Comparison of ENCODE assay signal across 21 cellular contexts in the genomic region with DNA sequence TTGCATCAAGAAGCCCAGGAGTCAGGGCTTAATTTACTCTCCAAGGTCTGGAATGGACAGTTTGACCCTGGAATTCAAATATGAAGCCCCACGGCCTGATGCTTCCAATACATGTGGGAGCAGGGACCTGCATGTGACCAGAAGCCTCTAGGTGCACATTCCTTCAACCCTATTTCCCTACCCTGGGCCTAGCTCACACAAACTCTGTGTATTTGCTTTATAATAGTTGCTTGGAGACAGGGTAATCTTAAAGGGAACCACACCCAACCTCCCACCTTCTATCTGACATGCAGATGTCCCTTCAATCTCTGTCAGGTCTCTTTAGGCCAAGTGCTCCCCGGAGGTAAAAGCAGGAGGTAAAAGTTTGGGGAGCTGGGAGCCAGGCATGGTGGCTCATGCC. TPM values are rescaled to one million over a fixed set of nuclear protein-coding genes. Genes with fewer than 3 reads are reported as not detected.
DNase-seq lines count a peak whose midpoint lies in the region; ATAC-seq, FAIRE-seq and TF ChIP-seq lines count a peak whose summit lies in the region.
"Had no signal": no experiment of that assay in that cellular context is flagged by ENCODE, and none has a peak within 500 bp of the region (broad histone marks: within the 10 kb centered on the region; RNA-seq: fewer than 3 reads in every experiment).

No MANE protein-coding gene starts in this region.

- TF ChIP-seq RAD21 in HepG2 (CRISPR knock-in tag; IDR thresholded peaks at IDR 0.05): no peak

- no peak overlapping the region for H3K4me2 ChIP-seq in HepG2 (ENCODE audit: low read depth, low read length)
- H3K4me2 ChIP-seq in mesenchymal stem cell (ENCODE audit: low read length, poor library complexity, severe bottlenecking): no peak overlapping the region
- H3K4me2 ChIP-seq: A549 had no signal

- FAIRE-seq in HepG2 (lab: Jason Lieb, UNC): no peak
- FAIRE-seq: A549, D721Med, G401.6, GM12891, GM18507, HTR-8/SVneo had no signal

- H2BK15ac ChIP-seq in mesenchymal stem cell (ENCODE audit: low read depth, poor library complexity, severe bottlenecking): peak overlapping the region; percentile 68

- POLR2A ChIA-PET in HepG2 (lab: Yijun Ruan, JAX): interaction anchor here (1.7 kb wide), 1 partner anchor 56 kb away, joined by 5 read pairs; the partner anchor contains the start of gene PPP1CB

- no peaks in the 10 kb centered on the region for H3K79me2 ChIP-seq in HepG2 (ENCODE audit: insufficient read depth, low read length)

- no peak for ATAC-seq in HepG2
- ATAC-seq in right lobe of liver: no peak
- ATAC-seq in GM19452 (IDR thresholded peaks at IDR 0.05; ENCODE audit: unreplicated experiment): no peak
- ATAC-seq in HG02852 (IDR thresholded peaks at IDR 0.05; ENCODE audit: unreplicated experiment): no peak
- ATAC-seq: A549, HCT116 had no signal

- H3K18ac ChIP-seq in mesenchymal stem cell (ENCODE audit: low read depth in 1 of 2, low read length in 2 of 2): peak overlapping the region in 1 of 2 experiments; percentile 9

- no peak overlapping the region for H4K91ac ChIP-seq in mesenchymal stem cell (ENCODE audit: low read length)

- intact Hi-C loops in HepG2 (cut with micrococcal nuclease; ENCODE audit: unreplicated experiment): no loop called here
- intact Hi-C loops in right lobe of liver (cut with DNase I): no loop called here
- intact Hi-C loops in uterus (cut with DNase I; ENCODE audit: low total_unique reads): no loop called here

- H3K9me3 ChIP-seq in HepG2 (ENCODE audit: low read length) (no peaks in the 10 kb centered on the region), right lobe of liver (no peaks in the 10 kb centered on the region), mesenchymal stem cell (ENCODE audit: control insufficient read depth, low read length) (no peaks in the 10 kb centered on the region), uterus (no peaks in the 10 kb centered on the region)
- H3K9me3 ChIP-seq: A549, Caco-2 had no signal

- H3K79me1 ChIP-seq in mesenchymal stem cell (replicated peaks; ENCODE audit: low read length, poor library complexity, severe bottlenecking): no peaks in the 10 kb centered on the region

- DNase-seq in HepG2 (ENCODE audit: low spot score) (peak; percentile 25), right lobe of liver (no peak), fibroblast of pulmonary artery (ENCODE audit: low read depth) (peak; percentile 20), mesenchymal stem cell (no peak), uterus (no peak), H7 (no peak)
- DNase-seq: AML-193; CD4-positive, alpha-beta T cell; HFFc6 had no signal

- CTCF ChIA-PET in HepG2 (lab: Yijun Ruan, JAX; ENCODE audit: low intra/inter-chr PET ratio, low total read pairs): no interaction called here

- no peak for TF ChIP-seq CTCF in HepG2 (CRISPR knock-in tag; IDR thresholded peaks at IDR 0.05)
- TF ChIP-seq CTCF in right lobe of liver (IDR thresholded peaks at IDR 0.05): no peak
- no peak for TF ChIP-seq CTCF in fibroblast of pulmonary artery (IDR thresholded peaks at IDR 0.05; ENCODE audit: low read length, missing control alignments)
- no peak for TF ChIP-seq CTCF in uterus (IDR thresholded peaks at IDR 0.05)

- no peak overlapping the region for H2BK120ac ChIP-seq in mesenchymal stem cell (ENCODE audit: low read depth, low read length)

- WGBS in HepG2 (ENCODE audit: low lambda C conversion rate): 31% methylated on average over 2 of the region's 2 CpGs
- WGBS in right lobe of liver (ENCODE audit: insufficient coverage, low coverage, low lambda C conversion rate, missing lambda C conversion rate): 88% methylated on average over 1 of the region's 2 CpGs
- WGBS in mesenchymal stem cell: 74% methylated on average over 2 of the region's 2 CpGs

- peak overlapping the region; percentile 32 for H2AK5ac ChIP-seq in mesenchymal stem cell (ENCODE audit: low read length, severe bottlenecking)

- BruUV-seq in HepG2 (replicated peaks; lab: Mats Ljungman, UMichigan): no TSS peak

- no peaks in the 10 kb centered on the region for H3K36me3 ChIP-seq in HepG2 (replicated peaks in 1 of 2; ENCODE audit: control insufficient read depth in 1 of 2, insufficient read depth in 2 of 2, low read length in 2 of 2)
- no peaks in the 10 kb centered on the region for H3K36me3 ChIP-seq in right lobe of liver
- no peaks in the 10 kb centered on the region for H3K36me3 ChIP-seq in mesenchymal stem cell (ENCODE audit: control insufficient read depth in 1 of 2, insufficient read depth in 2 of 2, low read depth in 1 of 2, low read length in 2 of 2)
- no peaks in the 10 kb centered on the region for H3K36me3 ChIP-seq in uterus
- no peaks in the 10 kb centered on the region for H3K36me3 ChIP-seq in H7 (replicated peaks; ENCODE audit: control insufficient read depth, insufficient read depth, low read length)

- no peak overlapping the region for H3K4ac ChIP-seq in mesenchymal stem cell (ENCODE audit: low read depth in 1 of 2, low read length in 2 of 2)

- no peaks in the 10 kb centered on the region for H4K20me1 ChIP-seq in HepG2 (ENCODE audit: insufficient read depth, low read length)

- H3K9ac ChIP-seq in HepG2 (ENCODE audit: insufficient read depth, low read depth, low read length): no peak overlapping the region
- H3K9ac ChIP-seq in mesenchymal stem cell (ENCODE audit: low read length): no peak overlapping the region

- H3K27me3 ChIP-seq in HepG2 (ENCODE audit: control insufficient read depth in 1 of 2, insufficient read depth in 2 of 2, low read length in 2 of 2): 0 out of 5 replicates have a peak, but pooled peaks cover 0 to 3% of the 10 kb centered on the region in 2 experiments
- no peaks in the 10 kb centered on the region for H3K27me3 ChIP-seq in right lobe of liver
- no peaks in the 10 kb centered on the region for H3K27me3 ChIP-seq in mesenchymal stem cell (ENCODE audit: control insufficient read depth in 1 of 2, insufficient read depth in 1 of 2, low read length in 2 of 2)
- no peaks in the 10 kb centered on the region for H3K27me3 ChIP-seq in uterus
- no peaks in the 10 kb centered on the region for H3K27me3 ChIP-seq in H7 (ENCODE audit: control insufficient read depth, insufficient read depth, low read length)

- TF ChIP-seq EP300 in HepG2 (IDR thresholded peaks at IDR 0.05; ENCODE audit: low read depth in 2 of 2, low read length in 2 of 2) (no peak), HepG2 (CRISPR knock-in tag; IDR thresholded peaks at IDR 0.05; ENCODE audit: borderline replicate concordance) (no peak)

- H3K27ac ChIP-seq in HepG2 (ENCODE audit: extremely low read length, insufficient read depth, low read length): no peak overlapping the region
- H3K27ac ChIP-seq in right lobe of liver: no peak overlapping the region
- no peak overlapping the region for H3K27ac ChIP-seq in mesenchymal stem cell (ENCODE audit: low read length, poor library complexity, severe bottlenecking)
- H3K27ac ChIP-seq in uterus: peak overlapping the region; percentile 82 to 88
- H3K27ac ChIP-seq: 22Rv1, C4-2B had no signal

- in situ Hi-C loops in HepG2 (cut with HindIII; ENCODE audit: extremely low pct_ligation_motif_present, low pct_unique_long_range_greater_than_20kb): no loop called here

- H3K4me1 ChIP-seq in HepG2 (ENCODE audit: insufficient read depth, low read length) (peaks cover 37% of the 10 kb centered on the region), right lobe of liver (peaks cover 0 to 9% (median under 1%) of the 10 kb centered on the region in 4 donors), mesenchymal stem cell (ENCODE audit: control insufficient read depth, insufficient read depth, low read depth, low read length) (peaks cover 15% of the 10 kb centered on the region), uterus (peaks cover 0 to 5% of the 10 kb centered on the region in 2 donors)

- H3K14ac ChIP-seq in mesenchymal stem cell (ENCODE audit: low read length in 2 of 2): no peak overlapping the region

- H2BK5ac ChIP-seq in mesenchymal stem cell (ENCODE audit: low read depth, low read length, poor library complexity, severe bottlenecking): no peak overlapping the region

- TF ChIP-seq POLR2A in HepG2 (IDR thresholded peaks at IDR 0.05; ENCODE audit: insufficient read depth in 1 of 2, low read depth in 2 of 2, low read length in 2 of 2) (no peak), right lobe of liver (IDR thresholded peaks at IDR 0.05) (no peak), uterus (IDR thresholded peaks at IDR 0.05) (no peak)

- peak overlapping the region; percentile 23 to 42 for H2BK12ac ChIP-seq in mesenchymal stem cell (ENCODE audit: low read length in 2 of 2)

- H2AFZ ChIP-seq in HepG2 (ENCODE audit: low read length) (no peak overlapping the region), mesenchymal stem cell (ENCODE audit: low read depth, low read length) (no peak overlapping the region)

- no peak overlapping the region for H3K23ac ChIP-seq in mesenchymal stem cell (ENCODE audit: low read length in 2 of 2)

- H3K4me3 ChIP-seq in HepG2 (replicated peaks in 1 of 3; ENCODE audit: insufficient read depth in 1 of 3, low read depth in 2 of 3, low read length in 3 of 3): no peak overlapping the region
- H3K4me3 ChIP-seq in right lobe of liver: no peak overlapping the region
- H3K4me3 ChIP-seq in fibroblast of pulmonary artery (replicated peaks; ENCODE audit: low read depth, low read length): no peak overlapping the region
- no peak overlapping the region for H3K4me3 ChIP-seq in mesenchymal stem cell (ENCODE audit: insufficient read depth in 1 of 2, low read depth in 1 of 2, low read length in 2 of 2)
- no peak overlapping the region for H3K4me3 ChIP-seq in uterus
- H3K4me3 ChIP-seq in H7 (ENCODE audit: insufficient read depth, low read depth, low read length): no peak overlapping the region
- H3K4me3 ChIP-seq: A549 had no signal

- H4K8ac ChIP-seq in mesenchymal stem cell (ENCODE audit: low read length): no peak overlapping the region

RNA-seq across cellular contexts. Expression of gene PPP1CB, which starts 55.4 kb away (rescaled TPM):
- 109 and 209 TPM in 2 replicates for total RNA-seq in HepG2 (2016; rRNA removed; fragmentation: Illumina TruSeq; extraction: Trizol)
- 28.8 and 29.0 TPM in 2 replicates for total RNA-seq in HepG2 (2016; cell fraction: cytosol; rRNA removed; fragmentation: Illumina TruSeq; extraction: Trizol; ENCODE audit: low read depth)
- 121 and 212 TPM in 2 replicates for total RNA-seq in HepG2 (2016; cell fraction: insoluble cytoplasmic fraction; rRNA removed; fragmentation: Illumina TruSeq; extraction: Trizol)
- total RNA-seq in HepG2 (2016; cell fraction: membrane; rRNA removed; fragmentation: Illumina TruSeq; extraction: Trizol): 59.6 and 72.2 TPM in 2 replicates
- 57.8 and 68.3 TPM in 2 replicates for total RNA-seq in HepG2 (2016; cell fraction: nucleus; rRNA removed; fragmentation: Illumina TruSeq; extraction: Trizol)
- 33.8 and 46.9 TPM in 2 replicates for polyA plus RNA-seq in HepG2 (2011; rRNA removed)
- 16.7 and 32.3 TPM in 2 replicates for polyA plus RNA-seq in HepG2 (2011; cell fraction: cytosol; rRNA removed)
- 10.9 and 14.0 TPM in 2 replicates for polyA plus RNA-seq in HepG2 (2011; cell fraction: nucleus; rRNA removed)
- 59.6 and 76.3 TPM in 2 replicates for polyA plus RNA-seq in HepG2 (2012)
- polyA plus RNA-seq in HepG2 (2016; cell fraction: cytosol; fragmentation: Illumina TruSeq; extraction: Trizol; ENCODE audit: low read depth): 16.4 and 17.8 TPM in 2 replicates
- 155 and 164 TPM in 2 replicates for polyA plus RNA-seq in HepG2 (2016; cell fraction: insoluble cytoplasmic fraction; fragmentation: Illumina TruSeq; extraction: Trizol; ENCODE audit: low read depth)
- 52.5 and 53.7 TPM in 2 replicates for polyA plus RNA-seq in HepG2 (2016; cell fraction: membrane; fragmentation: Illumina TruSeq; extraction: Trizol; ENCODE audit: low read depth)
- 64.6 and 65.7 TPM in 2 replicates for polyA plus RNA-seq in HepG2 (2016; cell fraction: nucleus; fragmentation: Illumina TruSeq; extraction: Trizol; ENCODE audit: insufficient read depth, low read depth)
- 97.2 and 138 TPM in 2 replicates for polyA minus RNA-seq in HepG2 (2011; rRNA and poly(A)+ RNA removed; ENCODE audit: low replicate concordance)
- 91.3 and 96.5 TPM in 2 replicates for polyA minus RNA-seq in HepG2 (2011; cell fraction: cytosol; rRNA and poly(A)+ RNA removed)
- 80.1 and 83.7 TPM in 2 replicates for polyA minus RNA-seq in HepG2 (2011; cell fraction: nucleus; rRNA and poly(A)+ RNA removed)
- total RNA-seq in right lobe of liver: 10 to 100 TPM; 55.7 to 86.3 (median 71.4) TPM
- polyA plus RNA-seq in mesenchymal stem cell (2013, experiment 1 of 2): 80.9 TPM
- 88.4 TPM for polyA plus RNA-seq in mesenchymal stem cell (2013, experiment 2 of 2)
- 100 to 1,000 TPM; 366 to 610 (median 470) TPM for total RNA-seq in uterus
- 67.6 and 71.1 TPM in 2 replicates for total RNA-seq in H7 (2014; rRNA removed; shearing (Covaris generic))

Comparison
In these comparisons a context has a peak if more than half of its experiments do, and no peak if none do; other contexts are left out.
1. DNase-seq: peak in HepG2 (single experiment) and fibroblast of pulmonary artery (single experiment); none in right lobe of liver (0 of 3), mesenchymal stem cell (single experiment), uterus (0 of 2) and H7 (single experiment).
2. H3K27ac ChIP-seq: peak in uterus (2 of 2); none in HepG2 (single experiment), right lobe of liver (0 of 3) and mesenchymal stem cell (single experiment).